13 cellular contexts compared by ENCODE assay signal in the genomic region with DNA sequence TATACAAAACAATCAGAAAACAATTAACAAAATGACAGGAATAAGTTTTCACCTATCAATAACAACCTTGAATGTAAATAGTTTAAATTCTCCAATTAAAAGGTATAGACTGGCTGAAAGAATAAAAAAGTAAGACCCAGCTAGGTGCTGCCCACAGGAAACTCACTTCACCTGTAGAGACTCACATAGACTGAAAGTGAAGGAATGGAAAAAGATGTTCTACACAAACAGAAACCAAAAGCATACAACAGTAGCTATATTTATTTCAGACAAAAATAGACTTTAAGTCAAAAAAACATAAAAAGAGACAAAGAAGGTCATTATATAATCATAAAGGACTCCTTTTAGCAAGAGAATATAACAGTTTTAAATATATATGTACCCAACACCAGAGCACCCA.
A peak's percentile ranks its signal among the peaks of the same experiment; 100 is the strongest.
DNase-seq lines count a peak whose midpoint lies in the region; ATAC-seq and TF ChIP-seq lines count a peak whose summit lies in the region.
"Had no signal": no experiment of that assay in that cellular context is flagged by ENCODE, and none has a peak within 500 bp of the region (broad histone marks: within the 10 kb centered on the region; RNA-seq: fewer than 3 reads in every experiment).

No MANE protein-coding gene starts in this region.

- in situ Hi-C loops in GM13976 (cut with MboI; ENCODE audit: low sequenced_read_pairs, unreplicated experiment), result no loop called here

- no peak overlapping the region for H3K27ac ChIP-seq in coronary artery
- H3K27ac ChIP-seq: ascending aorta had no signal

- DNase-seq in GM13976 (ENCODE audit: low spot score), result peak; percentile 41
- no peak for DNase-seq in DMS153 (lab: John Stamatoyannopoulos, UW)
- no peak for DNase-seq in glomerular visceral epithelial cell (ENCODE audit: extremely low spot score)
- no peak for DNase-seq in coronary artery (ENCODE audit: low spot score)
- DNase-seq: activated T-cell treated with anti-CD3 and anti-CD28 coated beads, Interleukin-2, amount 50 U/mL, for 4 hours; NCI-H524 had no signal

- no peak for TF ChIP-seq CTCF in GM13976 (IDR thresholded peaks at IDR 0.05; ENCODE audit: borderline replicate concordance, control extremely low read depth, extremely low read depth, insufficient read depth, missing control alignments)
- TF ChIP-seq CTCF in coronary artery (IDR thresholded peaks at IDR 0.05), result no peak

- H3K4me3 ChIP-seq in coronary artery, result no peak overlapping the region
- H3K4me3 ChIP-seq: ascending aorta, K562 had no signal

- ATAC-seq in GM19351 (IDR thresholded peaks at IDR 0.05; ENCODE audit: unreplicated experiment) (peak; percentile 86), HG02623 (IDR thresholded peaks at IDR 0.05; ENCODE audit: unreplicated experiment) (peak; percentile 93), HG03354 (IDR thresholded peaks at IDR 0.05; ENCODE audit: poor library complexity, severe bottlenecking, unreplicated experiment) (peak; percentile 81), GM18873 (IDR thresholded peaks at IDR 0.05; ENCODE audit: low FRiP score, unreplicated experiment) (no peak)
- ATAC-seq: activated T-cell treated with anti-CD3 and anti-CD28 coated beads, Interleukin-2, amount 50 U/mL, for 4 hours; K562; natural killer cell treated with Interleukin-12 subunit alpha and Interleukin-12 subunit beta and Interleukin-15 and Interleukin-18, amount 100 ng/mL, for 72 hours had no signal
